Comparison of ENCODE assay signal across 1 cellular context in the genomic region with DNA sequence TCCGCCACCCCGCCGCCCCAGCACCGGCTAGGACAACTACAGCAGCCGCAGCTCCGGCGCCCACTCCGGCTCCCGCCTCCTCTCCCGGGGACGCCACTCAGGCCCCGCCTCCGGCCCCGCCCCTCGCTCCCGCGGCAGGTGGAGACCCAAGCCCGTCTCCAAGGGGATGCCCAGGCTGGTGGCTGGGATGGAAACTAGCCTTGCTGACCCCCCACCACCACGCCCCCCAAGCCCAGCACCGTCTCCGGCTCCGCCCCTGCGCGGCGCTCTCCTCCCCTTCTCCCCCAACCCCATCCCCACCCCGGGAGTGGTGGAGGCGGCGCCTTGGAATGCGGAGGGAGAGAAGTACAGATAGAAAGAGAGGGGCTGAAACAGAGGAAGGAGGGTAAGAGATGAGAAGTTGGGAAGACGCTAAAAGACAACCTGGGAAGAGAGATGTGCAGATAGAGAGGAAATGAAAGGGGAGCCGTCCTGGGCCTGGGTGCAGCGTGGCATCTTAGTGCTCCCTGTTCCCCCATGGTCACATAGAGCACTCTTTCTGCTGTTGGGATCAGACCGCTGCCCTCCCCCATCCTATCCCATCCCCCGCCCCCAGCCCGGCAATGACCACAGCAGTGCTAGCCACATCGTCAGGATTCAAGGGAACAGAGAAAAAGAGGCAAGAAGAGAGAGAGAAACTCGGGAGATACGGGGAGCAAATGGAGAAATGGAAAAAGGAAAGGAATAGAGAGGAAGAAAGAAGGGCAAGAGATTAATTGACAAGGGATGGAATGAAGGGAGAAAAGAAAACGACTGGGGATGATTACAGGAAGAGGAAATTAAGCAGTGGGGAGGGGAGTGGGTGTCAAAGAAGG.
A peak's percentile ranks its signal among the peaks of the same experiment; 100 is the strongest.
TF ChIP-seq lines count a peak whose summit lies in the region.

ITGA7 (minus strand) TSS at position 64 of the 854 bp plus-strand sequence. CDS start 222 bp downstream, outside the sequence.

TF ChIP-seq in HEK293, 187 proteins besides CTCF, POLR2A, EP300 and RAD21 (continued from another document):
- TF ChIP-seq, protein P1, sequence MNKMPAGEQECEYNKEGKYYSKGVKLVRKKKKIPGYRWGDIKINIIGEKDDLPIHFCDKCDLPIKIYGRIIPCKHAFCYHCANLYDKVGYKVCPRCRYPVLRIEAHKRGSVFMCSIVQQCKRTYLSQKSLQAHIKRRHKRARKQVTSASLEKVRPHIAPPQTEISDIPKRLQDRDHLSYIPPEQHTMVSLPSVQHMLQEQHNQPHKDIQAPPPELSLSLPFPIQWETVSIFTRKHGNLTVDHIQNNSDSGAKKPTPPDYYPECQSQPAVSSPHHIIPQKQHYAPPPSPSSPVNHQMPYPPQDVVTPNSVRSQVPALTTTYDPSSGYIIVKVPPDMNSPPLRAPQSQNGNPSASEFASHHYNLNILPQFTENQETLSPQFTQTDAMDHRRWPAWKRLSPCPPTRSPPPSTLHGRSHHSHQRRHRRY (tag by site-specific recombination; IDR thresholded peaks at IDR 0.05), result no peak
- TF ChIP-seq, protein P2, sequence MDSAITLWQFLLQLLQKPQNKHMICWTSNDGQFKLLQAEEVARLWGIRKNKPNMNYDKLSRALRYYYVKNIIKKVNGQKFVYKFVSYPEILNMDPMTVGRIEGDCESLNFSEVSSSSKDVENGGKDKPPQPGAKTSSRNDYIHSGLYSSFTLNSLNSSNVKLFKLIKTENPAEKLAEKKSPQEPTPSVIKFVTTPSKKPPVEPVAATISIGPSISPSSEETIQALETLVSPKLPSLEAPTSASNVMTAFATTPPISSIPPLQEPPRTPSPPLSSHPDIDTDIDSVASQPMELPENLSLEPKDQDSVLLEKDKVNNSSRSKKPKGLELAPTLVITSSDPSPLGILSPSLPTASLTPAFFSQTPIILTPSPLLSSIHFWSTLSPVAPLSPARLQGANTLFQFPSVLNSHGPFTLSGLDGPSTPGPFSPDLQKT (IDR thresholded peaks at IDR 0.05; ENCODE audit: borderline replicate concordance, low read depth, low read length), result no peak
- peak; percentile 49; the same call in 1 of the 2 replicates for TF ChIP-seq ZBTB48 (tag by site-specific recombination; IDR thresholded peaks at IDR 0.05)
- no peak for TF ChIP-seq GFI1B (tag by site-specific recombination; IDR thresholded peaks at IDR 0.05)
- TF ChIP-seq ZNF670 (tag by site-specific recombination; IDR thresholded peaks at IDR 0.05; ENCODE audit: low read depth), result no peak
- TF ChIP-seq IKZF3 (tag by site-specific recombination; IDR thresholded peaks at IDR 0.05), result 0 out of 2 replicates have a peak, but pooled peaks have one; percentile 16
- TF ChIP-seq ZNF341 (tag by site-specific recombination; IDR thresholded peaks at IDR 0.05; ENCODE audit: low read depth), result peak; percentile 84
- TF ChIP-seq, protein P3, sequence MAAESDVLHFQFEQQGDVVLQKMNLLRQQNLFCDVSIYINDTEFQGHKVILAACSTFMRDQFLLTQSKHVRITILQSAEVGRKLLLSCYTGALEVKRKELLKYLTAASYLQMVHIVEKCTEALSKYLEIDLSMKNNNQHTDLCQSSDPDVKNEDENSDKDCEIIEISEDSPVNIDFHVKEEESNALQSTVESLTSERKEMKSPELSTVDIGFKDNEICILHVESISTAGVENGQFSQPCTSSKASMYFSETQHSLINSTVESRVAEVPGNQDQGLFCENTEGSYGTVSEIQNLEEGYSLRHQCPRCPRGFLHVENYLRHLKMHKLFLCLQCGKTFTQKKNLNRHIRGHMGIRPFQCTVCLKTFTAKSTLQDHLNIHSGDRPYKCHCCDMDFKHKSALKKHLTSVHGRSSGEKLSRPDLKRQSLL (tag by site-specific recombination; IDR thresholded peaks at IDR 0.05), result peak; percentile 47; the same call in 1 of the 2 replicates
- TF ChIP-seq ZFHX2 (tag by site-specific recombination; conservative IDR thresholded peaks at IDR 0.05), result peak; percentile 34
- TF ChIP-seq, protein P4, sequence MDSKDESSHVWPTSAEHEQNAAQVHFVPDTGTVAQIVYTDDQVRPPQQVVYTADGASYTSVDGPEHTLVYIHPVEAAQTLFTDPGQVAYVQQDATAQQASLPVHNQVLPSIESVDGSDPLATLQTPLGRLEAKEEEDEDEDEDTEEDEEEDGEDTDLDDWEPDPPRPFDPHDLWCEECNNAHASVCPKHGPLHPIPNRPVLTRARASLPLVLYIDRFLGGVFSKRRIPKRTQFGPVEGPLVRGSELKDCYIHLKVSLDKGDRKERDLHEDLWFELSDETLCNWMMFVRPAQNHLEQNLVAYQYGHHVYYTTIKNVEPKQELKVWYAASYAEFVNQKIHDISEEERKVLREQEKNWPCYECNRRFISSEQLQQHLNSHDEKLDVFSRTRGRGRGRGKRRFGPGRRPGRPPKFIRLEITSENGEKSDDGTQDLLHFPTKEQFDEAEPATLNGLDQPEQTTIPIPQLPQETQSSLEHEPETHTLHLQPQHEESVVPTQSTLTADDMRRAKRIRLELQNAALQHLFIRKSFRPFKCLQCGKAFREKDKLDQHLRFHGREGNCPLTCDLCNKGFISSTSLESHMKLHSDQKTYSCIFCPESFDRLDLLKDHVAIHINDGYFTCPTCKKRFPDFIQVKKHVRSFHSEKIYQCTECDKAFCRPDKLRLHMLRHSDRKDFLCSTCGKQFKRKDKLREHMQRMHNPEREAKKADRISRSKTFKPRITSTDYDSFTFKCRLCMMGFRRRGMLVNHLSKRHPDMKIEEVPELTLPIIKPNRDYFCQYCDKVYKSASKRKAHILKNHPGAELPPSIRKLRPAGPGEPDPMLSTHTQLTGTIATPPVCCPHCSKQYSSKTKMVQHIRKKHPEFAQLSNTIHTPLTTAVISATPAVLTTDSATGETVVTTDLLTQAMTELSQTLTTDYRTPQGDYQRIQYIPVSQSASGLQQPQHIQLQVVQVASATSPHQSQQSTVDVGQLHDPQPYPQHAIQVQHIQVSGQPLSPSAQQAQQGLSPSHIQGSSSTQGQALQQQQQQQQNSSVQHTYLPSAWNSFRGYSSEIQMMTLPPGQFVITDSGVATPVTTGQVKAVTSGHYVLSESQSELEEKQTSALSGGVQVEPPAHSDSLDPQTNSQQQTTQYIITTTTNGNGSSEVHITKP (tag by site-specific recombination; IDR thresholded peaks at IDR 0.05), result peak; percentile 99
- TF ChIP-seq ZNF214 (tag by site-specific recombination; IDR thresholded peaks at IDR 0.05; ENCODE audit: borderline replicate concordance), result no peak
- TF ChIP-seq GLIS2 (tag by site-specific recombination; IDR thresholded peaks at IDR 0.05), result peak; percentile 82
- TF ChIP-seq SP2 (tag by site-specific recombination; IDR thresholded peaks at IDR 0.05), result peak; percentile 80
- peak; percentile 72 for TF ChIP-seq ZBTB17 (tag by site-specific recombination; IDR thresholded peaks at IDR 0.05)
- TF ChIP-seq WT1 (tag by site-specific recombination; IDR thresholded peaks at IDR 0.05), result peak; percentile 23; the same call in 1 of the 2 replicates
- TF ChIP-seq SP3 (tag by site-specific recombination; IDR thresholded peaks at IDR 0.05), result peak; percentile 81
- TF ChIP-seq, protein P5, sequence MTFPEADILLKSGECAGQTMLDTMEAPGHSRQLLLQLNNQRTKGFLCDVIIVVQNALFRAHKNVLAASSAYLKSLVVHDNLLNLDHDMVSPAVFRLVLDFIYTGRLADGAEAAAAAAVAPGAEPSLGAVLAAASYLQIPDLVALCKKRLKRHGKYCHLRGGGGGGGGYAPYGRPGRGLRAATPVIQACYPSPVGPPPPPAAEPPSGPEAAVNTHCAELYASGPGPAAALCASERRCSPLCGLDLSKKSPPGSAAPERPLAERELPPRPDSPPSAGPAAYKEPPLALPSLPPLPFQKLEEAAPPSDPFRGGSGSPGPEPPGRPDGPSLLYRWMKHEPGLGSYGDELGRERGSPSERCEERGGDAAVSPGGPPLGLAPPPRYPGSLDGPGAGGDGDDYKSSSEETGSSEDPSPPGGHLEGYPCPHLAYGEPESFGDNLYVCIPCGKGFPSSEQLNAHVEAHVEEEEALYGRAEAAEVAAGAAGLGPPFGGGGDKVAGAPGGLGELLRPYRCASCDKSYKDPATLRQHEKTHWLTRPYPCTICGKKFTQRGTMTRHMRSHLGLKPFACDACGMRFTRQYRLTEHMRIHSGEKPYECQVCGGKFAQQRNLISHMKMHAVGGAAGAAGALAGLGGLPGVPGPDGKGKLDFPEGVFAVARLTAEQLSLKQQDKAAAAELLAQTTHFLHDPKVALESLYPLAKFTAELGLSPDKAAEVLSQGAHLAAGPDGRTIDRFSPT (tag by site-specific recombination; IDR thresholded peaks at IDR 0.05), result peak; percentile 77
- TF ChIP-seq ZNF16 (tag by site-specific recombination; IDR thresholded peaks at IDR 0.05; ENCODE audit: low read depth), result no peak
- TF ChIP-seq GLIS1 (tag by site-specific recombination; IDR thresholded peaks at IDR 0.05), result peak; percentile 51
- TF ChIP-seq, protein P6, sequence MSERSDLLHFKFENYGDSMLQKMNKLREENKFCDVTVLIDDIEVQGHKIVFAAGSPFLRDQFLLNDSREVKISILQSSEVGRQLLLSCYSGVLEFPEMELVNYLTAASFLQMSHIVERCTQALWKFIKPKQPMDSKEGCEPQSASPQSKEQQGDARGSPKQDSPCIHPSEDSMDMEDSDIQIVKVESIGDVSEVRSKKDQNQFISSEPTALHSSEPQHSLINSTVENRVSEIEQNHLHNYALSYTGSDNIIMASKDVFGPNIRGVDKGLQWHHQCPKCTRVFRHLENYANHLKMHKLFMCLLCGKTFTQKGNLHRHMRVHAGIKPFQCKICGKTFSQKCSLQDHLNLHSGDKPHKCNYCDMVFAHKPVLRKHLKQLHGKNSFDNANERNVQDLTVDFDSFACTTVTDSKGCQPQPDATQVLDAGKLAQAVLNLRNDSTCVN (tag by site-specific recombination; optimal IDR thresholded peaks at IDR 0.05), result peak; percentile 42
- peak; percentile 38; the same call in 1 of the 2 replicates for TF ChIP-seq EGR2 (tag by site-specific recombination; IDR thresholded peaks at IDR 0.05; ENCODE audit: low read depth)
- 0 out of 2 replicates have a peak, but pooled peaks have one; percentile 34 for TF ChIP-seq KLF8 (tag by site-specific recombination; IDR thresholded peaks at IDR 0.05)
- TF ChIP-seq, protein P7, sequence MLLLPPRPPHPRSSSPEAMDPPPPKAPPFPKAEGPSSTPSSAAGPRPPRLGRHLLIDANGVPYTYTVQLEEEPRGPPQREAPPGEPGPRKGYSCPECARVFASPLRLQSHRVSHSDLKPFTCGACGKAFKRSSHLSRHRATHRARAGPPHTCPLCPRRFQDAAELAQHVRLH (tag by site-specific recombination; IDR thresholded peaks at IDR 0.05), result no peak
- TF ChIP-seq ZNF148 (tag by site-specific recombination; IDR thresholded peaks at IDR 0.05; ENCODE audit: borderline replicate concordance), result no peak
- TF ChIP-seq, protein P8, sequence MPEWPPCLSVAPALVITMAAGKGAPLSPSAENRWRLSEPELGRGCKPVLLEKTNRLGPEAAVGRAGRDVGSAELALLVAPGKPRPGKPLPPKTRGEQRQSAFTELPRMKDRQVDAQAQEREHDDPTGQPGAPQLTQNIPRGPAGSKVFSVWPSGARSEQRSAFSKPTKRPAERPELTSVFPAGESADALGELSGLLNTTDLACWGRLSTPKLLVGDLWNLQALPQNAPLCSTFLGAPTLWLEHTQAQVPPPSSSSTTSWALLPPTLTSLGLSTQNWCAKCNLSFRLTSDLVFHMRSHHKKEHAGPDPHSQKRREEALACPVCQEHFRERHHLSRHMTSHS (tag by site-specific recombination; IDR thresholded peaks at IDR 0.05), result no peak
- TF ChIP-seq PRDM1 (tag by site-specific recombination; IDR thresholded peaks at IDR 0.05), result peak; percentile 86
- TF ChIP-seq ZNF366 (tag by site-specific recombination; conservative IDR thresholded peaks at IDR 0.05), result peak; percentile 76
- TF ChIP-seq MZF1 (tag by site-specific recombination; IDR thresholded peaks at IDR 0.05; ENCODE audit: borderline replicate concordance), result no peak
- TF ChIP-seq ZNF398 (tag by site-specific recombination; IDR thresholded peaks at IDR 0.05), result peak; percentile 88
- TF ChIP-seq ZNF600 (tag by site-specific recombination; IDR thresholded peaks at IDR 0.05), result 0 out of 2 replicates have a peak, but pooled peaks have one; percentile 31
- peak; percentile 26; the same call in 1 of the 2 replicates for TF ChIP-seq KLF1 (tag by site-specific recombination; IDR thresholded peaks at IDR 0.05)
- no peak for TF ChIP-seq ZSCAN5A (tag by site-specific recombination; IDR thresholded peaks at IDR 0.05)
- no peak for TF ChIP-seq ZNF155 (tag by site-specific recombination; IDR thresholded peaks at IDR 0.05)
